Comparison of ENCODE assay signal across 21 cellular contexts in genomic region chr10:85868627-85869499, GRCh38.
"Had no signal": no experiment of that assay in that cellular context is flagged by ENCODE, and none has a peak within 500 bp of the region (broad histone marks: within the 10 kb centered on the region; RNA-seq: fewer than 3 reads in every experiment).

No MANE protein-coding gene starts in this region.

- DNase-seq: Kasumi-1, MM.1S, NCI-H1092 treated with DMSO at 0.1 percent for 48 hours, NCI-H1436 treated with DMSO at 0.1 percent for 48 hours, NCI-H1694, NCI-H187 treated with DMSO at 0.1 percent for 48 hours, NCI-H2081, NCI-H2107, NCI-H2227 treated with DMSO at 0.1 percent for 48 hours, NCI-H524, NCI-H526 treated with DMSO at 0.1 percent for 48 hours, NCI-H748 treated with DMSO at 0.1 percent for 48 hours, PC-3, SHP77, SK-N-SH, SW 1271 had no signal

- H3K4me3 ChIP-seq: K562 had no signal

- H3K9ac ChIP-seq: KMS-11, SK-N-SH had no signal

- H3K9me3 ChIP-seq: SK-N-SH had no signal

- H3K27ac ChIP-seq: HL-60, KMS-11, RWPE1 had no signal

- ATAC-seq: K562, Panc1, PC-3 had no signal

- H3K4me2 ChIP-seq: KMS-11, SK-N-SH had no signal
